1 cellular context compared by ENCODE assay signal in the genomic region with DNA sequence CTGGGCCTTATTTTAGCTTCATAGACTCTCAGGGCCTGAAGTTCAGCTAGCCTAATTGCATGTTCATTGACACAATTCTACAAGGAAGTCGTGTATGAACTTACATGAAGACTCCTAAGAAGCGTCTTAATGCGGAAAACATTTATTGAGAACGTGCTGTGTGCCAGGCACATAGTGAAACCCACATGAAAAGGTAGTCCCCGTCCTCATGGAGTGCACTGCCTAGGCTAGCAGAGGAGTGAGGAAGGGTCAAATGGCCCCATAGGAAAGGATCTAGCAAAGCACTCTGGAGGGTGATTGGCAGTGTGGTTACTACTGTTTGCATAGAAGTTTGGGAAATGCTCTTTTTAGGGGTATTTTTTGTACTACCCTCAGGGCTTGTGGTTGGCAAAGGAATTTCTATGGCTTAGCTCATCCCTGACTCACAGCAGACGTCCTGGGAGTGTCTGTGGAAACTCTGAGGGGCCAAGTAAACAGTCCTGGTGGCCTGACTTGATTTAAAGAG.
TF ChIP-seq lines count a peak whose summit lies in the region.

No MANE protein-coding gene starts in this region.

TF ChIP-seq in SK-N-SH, 30 proteins besides CTCF, POLR2A, EP300 and RAD21 (continued from another document):
- TF ChIP-seq, protein P1, sequence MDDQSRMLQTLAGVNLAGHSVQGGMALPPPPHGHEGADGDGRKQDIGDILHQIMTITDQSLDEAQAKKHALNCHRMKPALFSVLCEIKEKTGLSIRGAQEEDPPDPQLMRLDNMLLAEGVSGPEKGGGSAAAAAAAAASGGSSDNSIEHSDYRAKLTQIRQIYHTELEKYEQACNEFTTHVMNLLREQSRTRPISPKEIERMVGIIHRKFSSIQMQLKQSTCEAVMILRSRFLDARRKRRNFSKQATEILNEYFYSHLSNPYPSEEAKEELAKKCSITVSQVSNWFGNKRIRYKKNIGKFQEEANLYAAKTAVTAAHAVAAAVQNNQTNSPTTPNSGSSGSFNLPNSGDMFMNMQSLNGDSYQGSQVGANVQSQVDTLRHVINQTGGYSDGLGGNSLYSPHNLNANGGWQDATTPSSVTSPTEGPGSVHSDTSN (IDR thresholded peaks at IDR 0.05) = peak; percentile 72
- TF ChIP-seq, protein P2, sequence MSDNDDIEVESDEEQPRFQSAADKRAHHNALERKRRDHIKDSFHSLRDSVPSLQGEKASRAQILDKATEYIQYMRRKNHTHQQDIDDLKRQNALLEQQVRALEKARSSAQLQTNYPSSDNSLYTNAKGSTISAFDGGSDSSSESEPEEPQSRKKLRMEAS (IDR thresholded peaks at IDR 0.05; ENCODE audit: low read depth) = peak; percentile 11; the same call in 1 of the 2 replicates
- TF ChIP-seq RXRA (IDR thresholded peaks at IDR 0.05; ENCODE audit: borderline replicate concordance, low read depth) (no peak), FOXJ3 (CRISPR knock-in tag; IDR thresholded peaks at IDR 0.05) (no peak), RFX5 (IDR thresholded peaks at IDR 0.05; ENCODE audit: low read length) (no peak), TEAD4 (IDR thresholded peaks at IDR 0.05; ENCODE audit: borderline replicate concordance, insufficient read depth) (peak; percentile 55; the same call in 1 of the 2 replicates), FOXM1 (IDR thresholded peaks at IDR 0.05; ENCODE audit: low read depth) (no peak), FOSL2 (IDR thresholded peaks at IDR 0.05; ENCODE audit: borderline replicate concordance, low read depth) (peak; percentile 80)
